ENCODE assay signal across 10 cellular contexts in the genomic region with DNA sequence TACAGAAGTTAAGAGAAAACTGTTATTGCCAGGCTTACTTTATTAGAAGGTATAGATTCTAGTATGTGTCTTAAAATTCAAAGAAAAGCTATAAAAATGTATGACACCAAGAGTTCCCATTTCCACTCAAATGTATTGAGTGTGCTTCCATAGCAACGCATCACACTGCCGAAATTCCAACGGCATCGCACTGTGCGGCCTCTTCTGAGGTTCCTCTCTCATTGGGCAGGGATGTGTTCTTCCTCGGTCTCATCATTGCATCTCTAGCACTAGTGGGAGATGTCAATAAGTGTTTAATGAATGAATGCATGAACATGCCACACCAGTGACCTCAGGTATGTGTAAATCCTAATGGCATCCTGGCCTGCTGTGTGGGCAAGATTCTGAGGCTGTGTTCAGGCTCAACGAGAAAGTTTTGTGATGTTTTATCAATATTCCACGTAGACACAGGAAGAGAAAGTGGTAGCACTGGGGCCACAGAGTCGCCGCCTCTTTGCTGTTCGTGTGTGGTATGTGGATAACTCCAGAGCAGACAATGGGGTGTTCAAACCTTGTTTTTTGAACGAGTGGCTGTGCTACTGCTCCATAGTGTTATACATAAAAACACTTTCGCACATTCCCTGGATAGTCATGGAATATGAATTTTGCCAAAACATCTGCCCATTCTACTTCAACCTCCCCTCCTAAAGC.
DNase-seq lines count a peak whose midpoint lies in the region; ATAC-seq and TF ChIP-seq lines count a peak whose summit lies in the region.
"Had no signal": no experiment of that assay in that cellular context is flagged by ENCODE, and none has a peak within 500 bp of the region (broad histone marks: within the 10 kb centered on the region; RNA-seq: fewer than 3 reads in every experiment).

No MANE protein-coding gene starts in this region.

- H3K36me3 ChIP-seq in CD8-positive, alpha-beta memory T cell (ENCODE audit: insufficient read depth, low read length): no peaks in the 10 kb centered on the region
- H3K36me3 ChIP-seq in naive thymus-derived CD4-positive, alpha-beta T cell (ENCODE audit: control insufficient read depth in 2 of 3, insufficient read depth in 3 of 3, low read length in 3 of 3): no peaks in the 10 kb centered on the region

- no peaks in the 10 kb centered on the region for H3K27me3 ChIP-seq in CD8-positive, alpha-beta memory T cell (ENCODE audit: insufficient read depth, low read length, poor library complexity, severe bottlenecking)
- no peaks in the 10 kb centered on the region for H3K27me3 ChIP-seq in naive thymus-derived CD4-positive, alpha-beta T cell (ENCODE audit: control insufficient read depth in 2 of 2, insufficient read depth in 2 of 2, low read length in 2 of 2)

- POLR2A ChIA-PET in CD8-positive, alpha-beta memory T cell (lab: Charles Lee): no interaction called here
- POLR2A ChIA-PET in naive thymus-derived CD4-positive, alpha-beta T cell (lab: Charles Lee): no interaction called here
- POLR2A ChIA-PET in RWPE1 (lab: Yijun Ruan, JAX; ENCODE audit: low non-redundant PET): no interaction called here

- H3K4me1 ChIP-seq in CD8-positive, alpha-beta memory T cell (ENCODE audit: insufficient read depth, low read length): peaks cover 19% of the 10 kb centered on the region
- H3K4me1 ChIP-seq in naive thymus-derived CD4-positive, alpha-beta T cell (ENCODE audit: control insufficient read depth in 2 of 2, insufficient read depth in 2 of 2, low read length in 2 of 2): peaks cover 6 to 19% of the 10 kb centered on the region in 2 donors

- H3K9me3 ChIP-seq in CD8-positive, alpha-beta memory T cell (ENCODE audit: low read length): no peaks in the 10 kb centered on the region
- no peaks in the 10 kb centered on the region for H3K9me3 ChIP-seq in naive thymus-derived CD4-positive, alpha-beta T cell (ENCODE audit: control insufficient read depth in 2 of 3, low read length in 3 of 3)

- H3K4me3 Mint-ChIP-seq in CD8-positive, alpha-beta memory T cell: peak overlapping the region; percentile 14 to 72 (median 40)
- peak overlapping the region; percentile 53 for H3K4me3 Mint-ChIP-seq in activated T-helper 1 cell treated with anti-CD3 and anti-CD28 coated beads, Interleukin-12 subunit alpha, Interleukin-12 subunit beta, Interleukin-2, Interleukin-4 antibody, amounts not matched to agents 30 ng/mL and 10 ng/mL and 1 ng/mL, durations not matched to agents 14 hours and 24 hours and 36 hours
- H3K4me3 Mint-ChIP-seq in naive thymus-derived CD4-positive, alpha-beta T cell: peak overlapping the region; percentile 70 to 86 (median 80)

- H3K36me3 Mint-ChIP-seq in CD8-positive, alpha-beta memory T cell: no peaks in the 10 kb centered on the region
- H3K36me3 Mint-ChIP-seq in activated T-helper 1 cell treated with anti-CD3 and anti-CD28 coated beads, Interleukin-12 subunit alpha, Interleukin-12 subunit beta, Interleukin-2, Interleukin-4 antibody, amounts not matched to agents 30 ng/mL and 10 ng/mL and 1 ng/mL, durations not matched to agents 14 hours and 24 hours and 36 hours (ENCODE audit: low read depth): no peaks in the 10 kb centered on the region
- H3K36me3 Mint-ChIP-seq in naive thymus-derived CD4-positive, alpha-beta T cell: no peaks in the 10 kb centered on the region

- peak overlapping the region; percentile 7 for H3K4me3 ChIP-seq in CD8-positive, alpha-beta memory T cell (ENCODE audit: low read length)
- H3K4me3 ChIP-seq in naive thymus-derived CD4-positive, alpha-beta T cell (ENCODE audit: low read length): peak overlapping the region; percentile 60

- ATAC-seq in HG03196 (IDR thresholded peaks at IDR 0.05; ENCODE audit: unreplicated experiment) (peak; percentile 14), GM21786 (IDR thresholded peaks at IDR 0.05; ENCODE audit: unreplicated experiment) (no peak)
- peak; percentile 60 for ATAC-seq in naive thymus-derived CD4-positive, alpha-beta T cell

- CTCF ChIA-PET in CD8-positive, alpha-beta memory T cell (lab: Charles Lee): no interaction called here
- CTCF ChIA-PET in naive thymus-derived CD4-positive, alpha-beta T cell (lab: Charles Lee): no interaction called here
- CTCF ChIA-PET in RWPE1 (lab: Yijun Ruan, JAX): no interaction called here

- no peak for TF ChIP-seq CTCF in RWPE1 (conservative IDR thresholded peaks at IDR 0.05; ENCODE audit: low read depth)

- peak in 1 of 5 donors; percentile 5 for DNase-seq in CD8-positive, alpha-beta memory T cell
- no peak for DNase-seq in activated T-helper 1 cell treated with anti-CD3 and anti-CD28 coated beads, Interleukin-12 subunit alpha, Interleukin-12 subunit beta, Interleukin-2, Interleukin-4 antibody, amounts not matched to agents 30 ng/mL and 10 ng/mL and 1 ng/mL, durations not matched to agents 14 hours and 24 hours and 36 hours (ENCODE audit: low spot score)
- no peak for DNase-seq in naive thymus-derived CD4-positive, alpha-beta T cell
- no peak for DNase-seq in RWPE1 (ENCODE audit: low spot score)
- DNase-seq in NCI-H128 (lab: John Stamatoyannopoulos, UW; ENCODE audit: unreplicated experiment): no peak
- DNase-seq in SW 1271 (lab: John Stamatoyannopoulos, UW): no peak
- DNase-seq: midbrain, NCI-H2081 had no signal

- H3K9me3 Mint-ChIP-seq in CD8-positive, alpha-beta memory T cell: no peaks in the 10 kb centered on the region
- H3K9me3 Mint-ChIP-seq in activated T-helper 1 cell treated with anti-CD3 and anti-CD28 coated beads, Interleukin-12 subunit alpha, Interleukin-12 subunit beta, Interleukin-2, Interleukin-4 antibody, amounts not matched to agents 30 ng/mL and 10 ng/mL and 1 ng/mL, durations not matched to agents 14 hours and 24 hours and 36 hours: no peaks in the 10 kb centered on the region
- no peaks in the 10 kb centered on the region for H3K9me3 Mint-ChIP-seq in naive thymus-derived CD4-positive, alpha-beta T cell

- H3K27ac Mint-ChIP-seq in CD8-positive, alpha-beta memory T cell: peak overlapping the region in 2 of 8 donors; percentile 2 to 64
- peak overlapping the region; percentile 27 for H3K27ac Mint-ChIP-seq in activated T-helper 1 cell treated with anti-CD3 and anti-CD28 coated beads, Interleukin-12 subunit alpha, Interleukin-12 subunit beta, Interleukin-2, Interleukin-4 antibody, amounts not matched to agents 30 ng/mL and 10 ng/mL and 1 ng/mL, durations not matched to agents 14 hours and 24 hours and 36 hours
- H3K27ac Mint-ChIP-seq in naive thymus-derived CD4-positive, alpha-beta T cell: peak overlapping the region in 8 of 9 donors; percentile 13 to 84 (median 61)

- peaks cover 2 to 13% of the 10 kb centered on the region in 2 donors for H3K27me3 Mint-ChIP-seq in CD8-positive, alpha-beta memory T cell
- peaks cover 5% of the 10 kb centered on the region for H3K27me3 Mint-ChIP-seq in activated T-helper 1 cell treated with anti-CD3 and anti-CD28 coated beads, Interleukin-12 subunit alpha, Interleukin-12 subunit beta, Interleukin-2, Interleukin-4 antibody, amounts not matched to agents 30 ng/mL and 10 ng/mL and 1 ng/mL, durations not matched to agents 14 hours and 24 hours and 36 hours (ENCODE audit: insufficient read depth)
- H3K27me3 Mint-ChIP-seq in naive thymus-derived CD4-positive, alpha-beta T cell: peaks cover 0 to 14% (median 0%) of the 10 kb centered on the region in 5 donors

- peaks cover 15 to 19% (median 18%) of the 10 kb centered on the region in 3 donors for H3K4me1 Mint-ChIP-seq in CD8-positive, alpha-beta memory T cell
- peaks cover 20% of the 10 kb centered on the region for H3K4me1 Mint-ChIP-seq in activated T-helper 1 cell treated with anti-CD3 and anti-CD28 coated beads, Interleukin-12 subunit alpha, Interleukin-12 subunit beta, Interleukin-2, Interleukin-4 antibody, amounts not matched to agents 30 ng/mL and 10 ng/mL and 1 ng/mL, durations not matched to agents 14 hours and 24 hours and 36 hours (ENCODE audit: low read depth)
- peaks cover 19 to 37% (median 30%) of the 10 kb centered on the region in 7 donors for H3K4me1 Mint-ChIP-seq in naive thymus-derived CD4-positive, alpha-beta T cell

- H3K27ac ChIP-seq in CD8-positive, alpha-beta memory T cell (ENCODE audit: low read depth, low read length): no peak overlapping the region
- H3K27ac ChIP-seq in naive thymus-derived CD4-positive, alpha-beta T cell (ENCODE audit: low read depth, low read length): no peak overlapping the region
- H3K27ac ChIP-seq in RWPE1: no peak overlapping the region

- intact Hi-C loops in activated T-helper 1 cell treated with anti-CD3 and anti-CD28 coated beads, Interleukin-12 subunit alpha, Interleukin-12 subunit beta, Interleukin-2, Interleukin-4 antibody, amounts not matched to agents 30 ng/mL and 10 ng/mL and 1 ng/mL, durations not matched to agents 14 hours and 24 hours and 36 hours (cut with micrococcal nuclease): loop anchor here (2.0 to 5.0 kb wide), 2 partner anchors 14 to 228 kb away; partner anchors contain the start of gene RAB32
- intact Hi-C loops in naive thymus-derived CD4-positive, alpha-beta T cell (cut with micrococcal nuclease): no loop called here
